Comparison of ENCODE assay signal across 9 cellular contexts in the genomic region with DNA sequence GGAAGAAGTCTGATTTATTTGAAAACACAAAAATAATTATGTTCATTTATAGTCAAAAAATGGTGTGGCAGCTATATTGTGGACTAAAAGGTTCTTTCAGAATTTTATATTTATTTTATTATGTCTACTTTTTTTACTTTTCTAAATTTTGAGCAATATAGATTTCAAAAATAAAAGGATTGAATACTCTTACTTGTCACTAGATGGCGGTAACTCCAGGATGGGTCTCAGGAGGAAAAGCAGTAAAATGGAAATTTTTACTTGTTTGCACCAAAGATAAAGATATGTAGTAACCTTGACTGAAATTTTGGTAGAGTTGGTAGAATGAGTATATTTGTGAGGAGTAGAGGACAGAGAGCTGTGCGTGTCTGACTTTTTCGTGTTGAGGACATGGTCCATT. TPM values are rescaled to one million over a fixed set of nuclear protein-coding genes. Genes with fewer than 3 reads are reported as not detected.
A peak's percentile ranks its signal among the peaks of the same experiment; 100 is the strongest.
DNase-seq lines count a peak whose midpoint lies in the region; ATAC-seq, FAIRE-seq and TF ChIP-seq lines count a peak whose summit lies in the region.
"Had no signal": no experiment of that assay in that cellular context is flagged by ENCODE, and none has a peak within 500 bp of the region (broad histone marks: within the 10 kb centered on the region; RNA-seq: fewer than 3 reads in every experiment).

No MANE protein-coding gene starts in this region.

- peak; percentile 12 for DNase-seq in AG10803 (ENCODE audit: low read depth)
- DNase-seq in GM19239 (ENCODE audit: insufficient read length, low spot score) = peak; percentile 1
- DNase-seq in RWPE2 (ENCODE audit: low spot score) = no peak
- no peak for DNase-seq in frontal cortex (ENCODE audit: low spot score in 2 of 2)
- no peak for DNase-seq in stomach
- DNase-seq: T-helper 17 cell had no signal

- TF ChIP-seq CTCF in AG10803 (conservative IDR thresholded peaks at IDR 0.05; ENCODE audit: low read length) (peak; percentile 58), RWPE2 (IDR thresholded peaks at IDR 0.05; ENCODE audit: poor library complexity, severe bottlenecking) (peak; percentile 60), stomach (IDR thresholded peaks at IDR 0.05) (peak in 2 of 7 experiments; percentile 15 to 33)

- no peaks in the 10 kb centered on the region for H3K27me3 ChIP-seq in RWPE2 (ENCODE audit: insufficient read depth, poor library complexity, severe bottlenecking)
- no peaks in the 10 kb centered on the region for H3K27me3 ChIP-seq in stomach

- H3K4me1 ChIP-seq in RWPE2 (ENCODE audit: insufficient read depth, poor library complexity, severe bottlenecking) (no peaks in the 10 kb centered on the region), stomach (no peaks in the 10 kb centered on the region)

- no peak for TF ChIP-seq POLR2A in stomach (IDR thresholded peaks at IDR 0.05)

- H3K36me3 ChIP-seq in RWPE2 (ENCODE audit: low read depth) (no peaks in the 10 kb centered on the region), stomach (no peaks in the 10 kb centered on the region)

- WGBS in stomach, 5 donors = 6 to 13% (median 9%) methylated on average over 3 of the region's 3 CpGs

- ATAC-seq in RWPE2 (ENCODE audit: low read depth) = no peak
- no peak for ATAC-seq in HG02610 (IDR thresholded peaks at IDR 0.05; ENCODE audit: unreplicated experiment)
- ATAC-seq in GM21529 (IDR thresholded peaks at IDR 0.05; ENCODE audit: unreplicated experiment) = no peak
- ATAC-seq in HG03439 (IDR thresholded peaks at IDR 0.05; ENCODE audit: unreplicated experiment) = no peak
- ATAC-seq: T-helper 17 cell had no signal

- intact Hi-C loops in stomach (cut with DNase I; ENCODE audit: low total_unique reads) = no loop called here

- H3K9me3 ChIP-seq in RWPE2 (ENCODE audit: severe bottlenecking) (no peaks in the 10 kb centered on the region), stomach (no peaks in the 10 kb centered on the region)

- no peak overlapping the region for H3K4me3 ChIP-seq in AG10803 (ENCODE audit: low read length)
- H3K4me3 ChIP-seq in RWPE2 (ENCODE audit: severe bottlenecking) = no peak overlapping the region
- H3K4me3 ChIP-seq in stomach = no peak overlapping the region

- TF ChIP-seq EP300 in stomach (IDR thresholded peaks at IDR 0.05) = no peak

- H3K27ac ChIP-seq in RWPE2 (ENCODE audit: poor library complexity, severe bottlenecking) (no peak overlapping the region), stomach (no peak overlapping the region)

- FAIRE-seq in GM19239 (lab: Jason Lieb, UNC) (peak; percentile 77), frontal cortex (lab: Jason Lieb, UNC) (peak; percentile 89)

RNA-seq across cellular contexts. Expression of a gene that starts 14.5 kb away (rescaled TPM):
- total RNA-seq in frontal cortex = 5.7 TPM
- total RNA-seq in stomach = 1 to 10 TPM in 1 of 5 donors, under 1 TPM in 1, not detected in 3; 0.72 to 6.1 TPM
- under 1 TPM; 0.10 to 0.25 (median 0.15) TPM for polyA plus RNA-seq in stomach
- total RNA-seq: T-helper 17 cell had no signal

Comparison
In these comparisons a context has a peak if more than half of its experiments do, and no peak if none do; other contexts are left out.
1. DNase-seq: peak in AG10803 (single experiment) and GM19239 (single experiment); none in RWPE2 (single experiment), frontal cortex (0 of 2) and stomach (single experiment).